Comparison of ENCODE assay signal across 29 cellular contexts in genomic region chr18:5717241-5717640, GRCh38.
"Had no signal": no experiment of that assay in that cellular context is flagged by ENCODE, and none has a peak within 500 bp of the region (broad histone marks: within the 10 kb centered on the region; RNA-seq: fewer than 3 reads in every experiment).

No MANE protein-coding gene starts in this region.

- H3K4me3 Mint-ChIP-seq: activated CD4-positive, alpha-beta T cell treated with anti-CD3 and anti-CD28 coated beads, Interleukin-2, amount 10 ng/mL, durations not matched to agents 24 days and 14 days; activated CD8-positive, alpha-beta T cell treated with anti-CD3 and anti-CD28 coated beads for 36 hours; activated naive CD4-positive, alpha-beta T cell treated with anti-CD3 and anti-CD28 coated beads for 36 hours; activated T-cell treated with anti-CD3 and anti-CD28 coated beads, Interleukin-2, amount 50 U/mL, for 24 hours; activated T-helper 1 cell treated with anti-CD3 and anti-CD28 coated beads, Interleukin-12 subunit alpha, Interleukin-12 subunit beta, Interleukin-2, Interleukin-4 antibody, amounts not matched to agents 30 ng/mL and 10 ng/mL and 1 ng/mL, durations not matched to agents 14 hours and 24 hours and 36 hours; T-helper 1 cell treated with Interleukin-12 subunit alpha and Interleukin-12 subunit beta and Interleukin-4 antibody, amounts not matched to agents 30 μg/mL and 1 μg/mL, for 36 hours; T-helper 2 cell treated with Interferon-gamma antibody and Interleukin-4, amounts not matched to agents 5 μg/mL and 100 μg/mL, for 36 hours had no signal

- H3K9me3 ChIP-seq: adrenal gland, body of pancreas, breast epithelium, colonic mucosa, Peyer's patch, SJSA1, SK-N-SH had no signal

- H3K27ac ChIP-seq: adrenal gland, body of pancreas, breast epithelium, colonic mucosa, Peyer's patch, SJSA1 had no signal

- H3K4me3 ChIP-seq: adrenal gland, body of pancreas, breast epithelium, colonic mucosa, Peyer's patch, SJSA1 had no signal

- ATAC-seq: activated CD8-positive, alpha-beta T cell treated with anti-CD3 and anti-CD28 coated beads for 36 hours; activated naive CD4-positive, alpha-beta T cell treated with anti-CD3 and anti-CD28 coated beads, Interleukin-2, amount 50 U/mL, for 72 hours; body of pancreas; PC-3 had no signal

- H3K36me3 ChIP-seq: adrenal gland, breast epithelium, colonic mucosa, Peyer's patch, SJSA1 had no signal

- H3K4me2 ChIP-seq: SK-N-SH had no signal

- H3K27me3 Mint-ChIP-seq: activated CD4-positive, alpha-beta T cell treated with anti-CD3 and anti-CD28 coated beads, Interleukin-2, amount 10 ng/mL, durations not matched to agents 24 days and 14 days had no signal

- H3K4me1 Mint-ChIP-seq: activated CD4-positive, alpha-beta T cell treated with anti-CD3 and anti-CD28 coated beads, Interleukin-2, amount 10 ng/mL, durations not matched to agents 24 days and 14 days had no signal

- H3K9me2 ChIP-seq: SK-N-SH had no signal

- H3K36me3 Mint-ChIP-seq: activated naive CD4-positive, alpha-beta T cell treated with anti-CD3 and anti-CD28 coated beads, Interleukin-2, amount 50 U/mL, for 72 hours had no signal

- H3K9me3 Mint-ChIP-seq: activated CD4-positive, alpha-beta T cell treated with anti-CD3 and anti-CD28 coated beads, Interleukin-2, amount 10 ng/mL, durations not matched to agents 24 days and 14 days; activated CD8-positive, alpha-beta T cell treated with anti-CD3 and anti-CD28 coated beads for 36 hours; activated naive CD4-positive, alpha-beta T cell treated with anti-CD3 and anti-CD28 coated beads for 36 hours; activated naive CD4-positive, alpha-beta T cell treated with anti-CD3 and anti-CD28 coated beads, Interleukin-2, amount 50 U/mL, for 72 hours; activated T-cell treated with anti-CD3 and anti-CD28 coated beads, Interleukin-2, amount 50 U/mL, for 24 hours; activated T-helper 1 cell treated with anti-CD3 and anti-CD28 coated beads, Interleukin-12 subunit alpha, Interleukin-12 subunit beta, Interleukin-2, Interleukin-4 antibody, amounts not matched to agents 30 ng/mL and 10 ng/mL and 1 ng/mL, durations not matched to agents 14 hours and 24 hours and 36 hours; T-helper 1 cell treated with Interleukin-12 subunit alpha and Interleukin-12 subunit beta and Interleukin-4 antibody, amounts not matched to agents 30 μg/mL and 1 μg/mL, for 36 hours; T-helper 2 cell treated with Interferon-gamma antibody and Interleukin-4, amounts not matched to agents 5 μg/mL and 100 μg/mL, for 36 hours had no signal

- H3K27me3 ChIP-seq: adrenal gland, body of pancreas, colonic mucosa, Peyer's patch had no signal

- H3K27ac Mint-ChIP-seq: activated CD4-positive, alpha-beta T cell treated with anti-CD3 and anti-CD28 coated beads, Interleukin-2, amount 10 ng/mL, durations not matched to agents 24 days and 14 days; activated CD8-positive, alpha-beta T cell treated with anti-CD3 and anti-CD28 coated beads for 36 hours; activated naive CD4-positive, alpha-beta T cell treated with anti-CD3 and anti-CD28 coated beads for 36 hours; activated naive CD4-positive, alpha-beta T cell treated with anti-CD3 and anti-CD28 coated beads, Interleukin-2, amount 50 U/mL, for 72 hours; activated T-cell treated with anti-CD3 and anti-CD28 coated beads, Interleukin-2, amount 50 U/mL, for 24 hours; activated T-helper 1 cell treated with anti-CD3 and anti-CD28 coated beads, Interleukin-12 subunit alpha, Interleukin-12 subunit beta, Interleukin-2, Interleukin-4 antibody, amounts not matched to agents 30 ng/mL and 10 ng/mL and 1 ng/mL, durations not matched to agents 14 hours and 24 hours and 36 hours; T-helper 1 cell treated with Interleukin-12 subunit alpha and Interleukin-12 subunit beta and Interleukin-4 antibody, amounts not matched to agents 30 μg/mL and 1 μg/mL, for 36 hours; T-helper 2 cell treated with Interferon-gamma antibody and Interleukin-4, amounts not matched to agents 5 μg/mL and 100 μg/mL, for 36 hours had no signal

- H3K9ac ChIP-seq: SK-N-SH had no signal

- H3K4me1 ChIP-seq: adrenal gland, body of pancreas, breast epithelium, colonic mucosa, Peyer's patch, SJSA1 had no signal

- DNase-seq: activated CD4-positive, alpha-beta T cell treated with anti-CD3 and anti-CD28 coated beads, Interleukin-2, amount 10 ng/mL, durations not matched to agents 24 days and 14 days; activated CD4-positive, alpha-beta T cell treated with anti-CD3 and anti-CD28 coated beads, Interleukin-2, amount 50 U/mL, for 4 hours; activated CD8-positive, alpha-beta T cell treated with anti-CD3 and anti-CD28 coated beads for 36 hours; activated gamma-delta T cell treated with Interleukin-2 at 50 U/mL for 16 hours; activated naive CD4-positive, alpha-beta T cell treated with anti-CD3 and anti-CD28 coated beads for 36 hours; activated T-cell treated with anti-CD3 and anti-CD28 coated beads, Interleukin-2, amount 50 U/mL, for 24 hours; adrenal gland; body of pancreas; colonic mucosa; NCI-H1105; NCI-H1417 treated with DMSO at 0.1 percent for 48 hours; NCI-H2029 treated with DMSO at 0.1 percent for 48 hours; NCI-H2107; NCI-H226; NCI-H446 treated with DMSO at 0.1 percent for 48 hours; NCI-H526; NCI-H748 treated with DMSO at 0.1 percent for 48 hours; NK-92 treated with Interleukin-12 subunit alpha and Interleukin-12 subunit beta, amount 100 ng/mL, for 24 hours; PC-3; Peyer's patch; RPMI8226; SHP77 treated with DMSO at 0.1 percent for 48 hours; SK-N-SH had no signal
